1 cellular context compared by ENCODE assay signal in the genomic region with DNA sequence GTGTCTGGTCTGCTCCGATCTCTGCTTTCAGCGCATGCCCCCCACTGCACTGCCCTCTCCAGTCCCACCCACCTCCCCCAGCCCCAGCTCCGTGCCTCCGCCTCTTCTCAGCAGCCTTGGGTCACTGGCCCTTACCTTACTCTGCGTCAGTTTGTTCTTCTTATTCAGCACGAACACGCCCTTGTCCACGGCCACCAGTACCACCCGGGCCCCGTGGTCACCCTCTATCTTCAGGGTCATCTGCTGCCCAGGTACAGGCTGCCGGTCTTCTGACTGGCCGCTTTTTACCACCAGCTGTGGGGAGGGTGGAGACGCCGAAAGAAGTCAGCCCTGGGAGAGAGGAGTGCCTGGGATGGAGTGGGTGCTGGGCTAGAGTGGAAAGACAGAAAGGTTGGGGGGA.
TF ChIP-seq lines count a peak whose summit lies in the region.

No MANE protein-coding gene starts in this region.

TF ChIP-seq in H1, 55 proteins besides CTCF, POLR2A, EP300 and RAD21:
- TF ChIP-seq CREB1 (IDR thresholded peaks at IDR 0.05): no peak
- TF ChIP-seq GTF2F1 (IDR thresholded peaks at IDR 0.05; ENCODE audit: borderline replicate concordance, low read depth, low read length): no peak
- TF ChIP-seq TAF1 (IDR thresholded peaks at IDR 0.05; ENCODE audit: low read depth, low read length): no peak
- no peak for TF ChIP-seq CEBPB (IDR thresholded peaks at IDR 0.05; ENCODE audit: low read depth, low read length)
- no peak for TF ChIP-seq EGR1 (IDR thresholded peaks at IDR 0.05; ENCODE audit: borderline replicate concordance, low read depth, low read length)
- TF ChIP-seq, protein P1, sequence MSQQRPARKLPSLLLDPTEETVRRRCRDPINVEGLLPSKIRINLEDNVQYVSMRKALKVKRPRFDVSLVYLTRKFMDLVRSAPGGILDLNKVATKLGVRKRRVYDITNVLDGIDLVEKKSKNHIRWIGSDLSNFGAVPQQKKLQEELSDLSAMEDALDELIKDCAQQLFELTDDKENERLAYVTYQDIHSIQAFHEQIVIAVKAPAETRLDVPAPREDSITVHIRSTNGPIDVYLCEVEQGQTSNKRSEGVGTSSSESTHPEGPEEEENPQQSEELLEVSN (IDR thresholded peaks at IDR 0.05): no peak
- TF ChIP-seq JUN (IDR thresholded peaks at IDR 0.05; ENCODE audit: low read depth, low read length): no peak
- TF ChIP-seq KDM4A (IDR thresholded peaks at IDR 0.05; ENCODE audit: low read depth, low read length, severe bottlenecking): no peak
- no peak for TF ChIP-seq KDM5A (IDR thresholded peaks at IDR 0.05; ENCODE audit: low read length)
- TF ChIP-seq PHF8 (conservative IDR thresholded peaks at IDR 0.05; ENCODE audit: low read depth, low read length): no peak
- no peak for TF ChIP-seq USF2 (IDR thresholded peaks at IDR 0.05; ENCODE audit: low read length)
- no peak for TF ChIP-seq FOSL1 (IDR thresholded peaks at IDR 0.05; ENCODE audit: insufficient read depth, low read depth, low read length)
- no peak for TF ChIP-seq RBBP5 (IDR thresholded peaks at IDR 0.05; ENCODE audit: borderline replicate concordance, low read depth, low read length)
- TF ChIP-seq HDAC6 (IDR thresholded peaks at IDR 0.05; ENCODE audit: low read depth, low read length): no peak
- no peak for TF ChIP-seq HDAC2 (IDR thresholded peaks at IDR 0.05; ENCODE audit: borderline replicate concordance in 1 of 2, low read depth in 2 of 2, low read length in 2 of 2)
- TF ChIP-seq POU5F1 (IDR thresholded peaks at IDR 0.05; ENCODE audit: low read depth, low read length): no peak
- TF ChIP-seq POLR2AphosphoS5 (IDR thresholded peaks at IDR 0.05; ENCODE audit: low read depth, low read length): no peak
- TF ChIP-seq JUND (IDR thresholded peaks at IDR 0.05; ENCODE audit: low read length): no peak
- TF ChIP-seq MAFK (IDR thresholded peaks at IDR 0.05; ENCODE audit: low read depth, low read length): no peak
